In genomic region chr20:57395111-57395959, GRCh38 we compare ENCODE assay signal across 9 cellular contexts. TPM values are rescaled to one million over a fixed set of nuclear protein-coding genes. Genes with fewer than 3 reads are reported as not detected.
DNase-seq lines count a peak whose midpoint lies in the region; ATAC-seq and TF ChIP-seq lines count a peak whose summit lies in the region.
"Had no signal": no experiment of that assay in that cellular context is flagged by ENCODE, and none has a peak within 500 bp of the region (broad histone marks: within the 10 kb centered on the region; RNA-seq: fewer than 3 reads in every experiment).

No MANE protein-coding gene starts in this region.

- no peak for TF ChIP-seq POLR2A in upper lobe of left lung (IDR thresholded peaks at IDR 0.05)

- H3K4me1 ChIP-seq in duodenal mucosa (ENCODE audit: control insufficient read depth in 1 of 2, insufficient read depth in 2 of 2, low read length in 2 of 2): peaks cover 45 to 62% of the 10 kb centered on the region in 2 donors
- H3K4me1 ChIP-seq in upper lobe of left lung: peaks cover 49 to 96% (median 72%) of the 10 kb centered on the region in 4 donors

- H3K9me3 ChIP-seq in duodenal mucosa (ENCODE audit: control insufficient read depth in 1 of 2, low read length in 2 of 2) (no peaks in the 10 kb centered on the region), upper lobe of left lung (no peaks in the 10 kb centered on the region)
- H3K9me3 ChIP-seq: colonic mucosa had no signal

- no peak overlapping the region for H3K27ac Mint-ChIP-seq in activated CD8-positive, alpha-beta memory T cell treated with anti-CD3 and anti-CD28 coated beads, Interleukin-2, amount 10 ng/mL, durations not matched to agents 7 days and 5 days

- no peak for TF ChIP-seq EP300 in upper lobe of left lung (IDR thresholded peaks at IDR 0.05)

- H3K27ac ChIP-seq in duodenal mucosa (ENCODE audit: low read depth, low read length) (peak overlapping the region; percentile 39), upper lobe of left lung (peak overlapping the region; percentile 25 to 76 (median 65))
- H3K27ac ChIP-seq: colonic mucosa had no signal

- CTCF ChIA-PET in activated CD8-positive, alpha-beta memory T cell treated with anti-CD3 and anti-CD28 coated beads, Interleukin-2, amount 10 ng/mL, durations not matched to agents 7 days and 5 days (lab: Charles Lee): interaction anchor here (1.3 kb wide), 1 partner anchor 17 kb away, joined by 3 read pairs; no protein-coding TSS in a partner anchor

- TF ChIP-seq CTCF in upper lobe of left lung (IDR thresholded peaks at IDR 0.05): no peak

- no peaks in the 10 kb centered on the region for H3K9me3 Mint-ChIP-seq in activated CD8-positive, alpha-beta memory T cell treated with anti-CD3 and anti-CD28 coated beads, Interleukin-2, amount 10 ng/mL, durations not matched to agents 7 days and 5 days (ENCODE audit: low read depth)

- H3K27me3 ChIP-seq in duodenal mucosa (ENCODE audit: control insufficient read depth in 1 of 2, insufficient read depth in 2 of 2, low read length in 2 of 2) (no peaks in the 10 kb centered on the region), upper lobe of left lung (no peaks in the 10 kb centered on the region)
- H3K27me3 ChIP-seq: colonic mucosa had no signal

- no peaks in the 10 kb centered on the region for H3K27me3 Mint-ChIP-seq in activated CD8-positive, alpha-beta memory T cell treated with anti-CD3 and anti-CD28 coated beads, Interleukin-2, amount 10 ng/mL, durations not matched to agents 7 days and 5 days

- no peak overlapping the region for H3K9ac ChIP-seq in duodenal mucosa (ENCODE audit: low read depth in 1 of 2, low read length in 2 of 2)

- peaks cover 13 to 35% of the 10 kb centered on the region in 2 donors for H3K36me3 ChIP-seq in duodenal mucosa (ENCODE audit: control insufficient read depth in 1 of 2, insufficient read depth in 2 of 2, low read length in 2 of 2)
- peaks cover 0 to 36% (median 22%) of the 10 kb centered on the region in 4 donors for H3K36me3 ChIP-seq in upper lobe of left lung
- H3K36me3 ChIP-seq: colonic mucosa had no signal

- WGBS in upper lobe of left lung, 2 donors: 80 to 81% methylated on average over 8 to 31 of the region's 31 CpGs

- DNase-seq in activated CD8-positive, alpha-beta memory T cell treated with anti-CD3 and anti-CD28 coated beads, Interleukin-2, amount 50 U/mL, for 4 hours: peak; percentile 12
- no peak for DNase-seq in activated CD8-positive, alpha-beta memory T cell treated with anti-CD3 and anti-CD28 coated beads, Interleukin-2, amount 10 ng/mL, durations not matched to agents 7 days and 5 days
- DNase-seq in lung microvascular endothelial cell (ENCODE audit: low read depth in 2 of 2) (peak; percentile 90), upper lobe of left lung (peak in 1 of 2 donors; percentile 86), NCI-H1694 (lab: John Stamatoyannopoulos, UW) (no peak), SIG-M5 treated with dmso at 0.1 percent for 504 hours (lab: John Stamatoyannopoulos, UW; ENCODE audit: unreplicated experiment) (no peak), NCI-H1436 (lab: John Stamatoyannopoulos, UW) (no peak)
- DNase-seq: colonic mucosa had no signal

- no peak overlapping the region for H3K4me3 Mint-ChIP-seq in activated CD8-positive, alpha-beta memory T cell treated with anti-CD3 and anti-CD28 coated beads, Interleukin-2, amount 10 ng/mL, durations not matched to agents 7 days and 5 days

- peaks cover 69% of the 10 kb centered on the region for H3K36me3 Mint-ChIP-seq in activated CD8-positive, alpha-beta memory T cell treated with anti-CD3 and anti-CD28 coated beads, Interleukin-2, amount 10 ng/mL, durations not matched to agents 7 days and 5 days

- no peak for ATAC-seq in activated CD8-positive, alpha-beta memory T cell treated with anti-CD3 and anti-CD28 coated beads, Interleukin-2, amount 10 ng/mL, durations not matched to agents 7 days and 5 days
- ATAC-seq in upper lobe of left lung (ENCODE audit: low FRiP score in 2 of 2): peak in 1 of 2 donors; percentile 48

- peaks cover 73% of the 10 kb centered on the region for H3K4me1 Mint-ChIP-seq in activated CD8-positive, alpha-beta memory T cell treated with anti-CD3 and anti-CD28 coated beads, Interleukin-2, amount 10 ng/mL, durations not matched to agents 7 days and 5 days

- H3K4me3 ChIP-seq in duodenal mucosa (ENCODE audit: low read depth in 1 of 2, low read length in 2 of 2) (no peak overlapping the region), upper lobe of left lung (no peak overlapping the region)
- H3K4me3 ChIP-seq: colonic mucosa had no signal

RNA-seq across cellular contexts. Expression of gene RBM38, which starts 4.1 kb away (rescaled TPM):
- total RNA-seq in activated CD8-positive, alpha-beta memory T cell treated with anti-CD3 and anti-CD28 coated beads, Interleukin-2, amount 10 ng/mL, durations not matched to agents 7 days and 5 days: 10 to 100 TPM; 74.8 to 91.9 TPM
- 10.2 and 11.7 TPM in 2 replicates for total RNA-seq in lung microvascular endothelial cell
- total RNA-seq in upper lobe of left lung: 10 to 100 TPM; 14.7 to 27.5 (median 22.3) TPM

RNA-seq across cellular contexts. Expression of gene RAE1, which starts 44.3 kb away (rescaled TPM):
- 10 to 100 TPM; 31.4 to 37.5 TPM for total RNA-seq in activated CD8-positive, alpha-beta memory T cell treated with anti-CD3 and anti-CD28 coated beads, Interleukin-2, amount 10 ng/mL, durations not matched to agents 7 days and 5 days
- total RNA-seq in lung microvascular endothelial cell (15.0 and 16.7 TPM in 2 replicates), upper lobe of left lung (10 to 100 TPM; 10.1 to 31.0 (median 17.9) TPM)

Comparison
In these comparisons a context has a peak if more than half of its experiments do, and no peak if none do; other contexts are left out.
1. DNase-seq: peak in activated CD8-positive, alpha-beta memory T cell treated with anti-CD3 and anti-CD28 coated beads, Interleukin-2, amount 50 U/mL, for 4 hours (single experiment) and lung microvascular endothelial cell (2 of 2); none in activated CD8-positive, alpha-beta memory T cell treated with anti-CD3 and anti-CD28 coated beads, Interleukin-2, amount 10 ng/mL, durations not matched to agents 7 days and 5 days (single experiment), NCI-H1694 (single experiment), SIG-M5 treated with dmso at 0.1 percent for 504 hours (single experiment) and NCI-H1436 (single experiment).